ENCODE assay signal across 23 cellular contexts in genomic region chr22:20843501-20843900, GRCh38. TPM values are rescaled to one million over a fixed set of nuclear protein-coding genes. Genes with fewer than 3 reads are reported as not detected.
DNase-seq lines count a peak whose midpoint lies in the region; TF ChIP-seq lines count a peak whose summit lies in the region.
"Had no signal": no experiment of that assay in that cellular context is flagged by ENCODE, and none has a peak within 500 bp of the region (broad histone marks: within the 10 kb centered on the region; RNA-seq: fewer than 3 reads in every experiment).

No MANE protein-coding gene starts in this region.

- H3K27me3 ChIP-seq in mammary epithelial cell (ENCODE audit: insufficient read depth, low read length) (no peaks in the 10 kb centered on the region), breast epithelium (no peaks in the 10 kb centered on the region), GM23248 (replicated peaks; ENCODE audit: insufficient read depth) (no peaks in the 10 kb centered on the region), Peyer's patch (no peaks in the 10 kb centered on the region)
- H3K27me3 ChIP-seq: sigmoid colon, transverse colon had no signal

- no peaks in the 10 kb centered on the region for H3F3A ChIP-seq in GM23248 (ENCODE audit: insufficient read depth)

- H3K4me3 ChIP-seq in mammary epithelial cell (replicated peaks in 1 of 3; ENCODE audit: insufficient read depth in 1 of 3, low read depth in 2 of 3, low read length in 3 of 3): no peak overlapping the region
- H3K4me3 ChIP-seq in breast epithelium: no peak overlapping the region
- no peak overlapping the region for H3K4me3 ChIP-seq in GM23248
- H3K4me3 ChIP-seq in Peyer's patch: no peak overlapping the region
- H3K4me3 ChIP-seq: left ventricle myocardium inferior, psoas muscle, sigmoid colon, transverse colon had no signal

- in situ Hi-C loops in mammary epithelial cell (cut with MboI; ENCODE audit: low sequenced_read_pairs in 2 of 2) (no loop called here), GM23248 (cut with MboI) (no loop called here)

- TF ChIP-seq CTCF in mammary epithelial cell (conservative IDR thresholded peaks at IDR 0.05 in 1 of 2, IDR thresholded peaks at IDR 0.05 in 1 of 2; ENCODE audit: extremely low read depth in 1 of 2, insufficient read depth in 1 of 2, low read depth in 1 of 2, low read length in 2 of 2) (no peak), breast epithelium (IDR thresholded peaks at IDR 0.05) (no peak), Peyer's patch (IDR thresholded peaks at IDR 0.05) (no peak)

- H4K20me1 ChIP-seq in mammary epithelial cell (ENCODE audit: insufficient read depth, low read length) (no peaks in the 10 kb centered on the region), GM23248 (ENCODE audit: insufficient read depth) (0 out of 2 replicates have a peak, but pooled peaks cover 4% of the 10 kb centered on the region)

- dilution Hi-C loops in mammary epithelial cell (cut with HindIII; ENCODE audit: low sequenced_read_pairs): no loop called here

- H3K79me2 ChIP-seq in mammary epithelial cell (ENCODE audit: insufficient read depth, low read length) (peaks cover 71% of the 10 kb centered on the region), GM23248 (ENCODE audit: insufficient read depth) (peaks cover 99% of the 10 kb centered on the region)

- no peak for TF ChIP-seq POLR2A in breast epithelium (IDR thresholded peaks at IDR 0.05)
- no peak for TF ChIP-seq POLR2A in Peyer's patch (IDR thresholded peaks at IDR 0.05)

- peak; percentile 8 for DNase-seq in mammary epithelial cell
- no peak for DNase-seq in breast epithelium (ENCODE audit: low spot score in 2 of 2)
- DNase-seq in NCI-H510A treated with DMSO at 0.1 percent for 48 hours (lab: John Stamatoyannopoulos, UW): peak; percentile 47
- peak; percentile 64 for DNase-seq in islet precursor cell
- no peak for DNase-seq in GM23248
- DNase-seq in effector CD4-positive, alpha-beta T cell: no peak
- no peak for DNase-seq in NCI-H1417 treated with DMSO at 0.1 percent for 48 hours (lab: John Stamatoyannopoulos, UW)
- no peak for DNase-seq in Peyer's patch
- DNase-seq: activated CD4-positive, alpha-beta memory T cell treated with anti-CD3 and anti-CD28 coated beads, Interleukin-2, amount 10 ng/mL, durations not matched to agents 7 days and 5 days; amygdala; CD4-positive, alpha-beta T cell; effector CD8-positive, alpha-beta T cell; EL; left ventricle myocardium inferior; mesendoderm; NCI-H1436; NCI-H2081 treated with DMSO at 0.1 percent for 48 hours; NCI-H774; psoas muscle; SIG-M5; sigmoid colon; stimulated activated CD4-positive, alpha-beta T cell treated with anti-CD3 and anti-CD28 coated beads, Interleukin-4, amount 100 ng/mL, for 4 hours; transverse colon had no signal

- H3K9ac ChIP-seq in mammary epithelial cell (ENCODE audit: insufficient read depth, low read length) (no peak overlapping the region), GM23248 (no peak overlapping the region)

- H3K36me3 ChIP-seq in mammary epithelial cell (ENCODE audit: insufficient read depth, low read length) (no peaks in the 10 kb centered on the region), breast epithelium (no peaks in the 10 kb centered on the region), GM23248 (ENCODE audit: low read depth) (no peaks in the 10 kb centered on the region), Peyer's patch (no peaks in the 10 kb centered on the region)
- H3K36me3 ChIP-seq: left ventricle myocardium inferior, sigmoid colon, transverse colon had no signal

- intact Hi-C loops in mammary epithelial cell (cut with micrococcal nuclease) (no loop called here), breast epithelium (cut with DNase I; ENCODE audit: low total_unique reads) (no loop called here)

- no peaks in the 10 kb centered on the region for H3K9me3 ChIP-seq in mammary epithelial cell (replicated peaks; ENCODE audit: insufficient read depth, low read length)
- H3K9me3 ChIP-seq in breast epithelium: no peaks in the 10 kb centered on the region
- H3K9me3 ChIP-seq in GM23248 (ENCODE audit: low read depth): no peaks in the 10 kb centered on the region
- no peaks in the 10 kb centered on the region for H3K9me3 ChIP-seq in Peyer's patch
- H3K9me3 ChIP-seq: left ventricle myocardium inferior, psoas muscle, sigmoid colon, transverse colon had no signal

- H3K9me2 ChIP-seq in GM23248 (ENCODE audit: insufficient read depth): no peaks in the 10 kb centered on the region

- 42% methylated on average over 1 of the region's 2 CpGs for WGBS in mammary epithelial cell (ENCODE audit: low coverage, missing lambda C conversion rate)
- 25 to 39% methylated on average over 1 to 2 of the region's 2 CpGs for WGBS in GM23248 (ENCODE audit: low coverage in 1 of 2, low lambda C conversion rate in 2 of 2, missing lambda C conversion rate in 2 of 2), 2 experiments

- H3K4me2 ChIP-seq in mammary epithelial cell (ENCODE audit: insufficient read depth, low read depth, low read length) (no peak overlapping the region), GM23248 (ENCODE audit: unreplicated experiment) (no peak overlapping the region)

- H3K4me1 ChIP-seq in mammary epithelial cell (ENCODE audit: insufficient read depth, low read length): no peaks in the 10 kb centered on the region
- no peaks in the 10 kb centered on the region for H3K4me1 ChIP-seq in breast epithelium
- no peaks in the 10 kb centered on the region for H3K4me1 ChIP-seq in GM23248 (ENCODE audit: insufficient read depth)
- H3K4me1 ChIP-seq in Peyer's patch: peaks cover 0 to 5% (median 0%) of the 10 kb centered on the region in 4 donors

- BruUV-seq in mammary epithelial cell (replicated peaks; lab: Mats Ljungman, UMichigan): no TSS peak

- CTCF ChIA-PET in mammary epithelial cell (lab: Charles Lee; ENCODE audit: low non-redundant PET): no interaction called here

- H3K27ac ChIP-seq in mammary epithelial cell (ENCODE audit: insufficient read depth, low read depth, low read length) (no peak overlapping the region), breast epithelium (no peak overlapping the region), GM23248 (no peak overlapping the region), Peyer's patch (no peak overlapping the region)
- H3K27ac ChIP-seq: left ventricle myocardium inferior, psoas muscle, sigmoid colon, transverse colon had no signal

- H2AFZ ChIP-seq in mammary epithelial cell (ENCODE audit: low read depth, low read length) (no peak overlapping the region), GM23248 (no peak overlapping the region)

RNA-seq across cellular contexts. Expression of gene PI4KA, which starts 15.1 kb away (rescaled TPM):
- total RNA-seq in mammary epithelial cell: 10 to 100 TPM; 34.3 to 50.3 TPM
- 17.1 TPM for polyA plus RNA-seq in mammary epithelial cell
- 141 TPM for polyA minus RNA-seq in mammary epithelial cell
- total RNA-seq in breast epithelium: 100 to 1,000 TPM in 1 of 3 donors, 10 to 100 TPM in 2; 62.7 to 103 (median 73.5) TPM
- 31.1 and 36.5 TPM in 2 replicates for total RNA-seq in GM23248 (2014; rRNA removed; shearing (Covaris generic))
- polyA plus RNA-seq in GM23248 (2016; fragmentation: Nextera tagmentation; extraction: Ambion mirVana): 29.7 and 34.5 TPM in 2 replicates
- 100 to 1,000 TPM in 3 of 4 donors, 10 to 100 TPM in 1; 99.7 to 184 (median 161) TPM for total RNA-seq in Peyer's patch

RNA-seq across cellular contexts. Expression of gene SNAP29, which starts 15.3 kb away (rescaled TPM):
- total RNA-seq in mammary epithelial cell (10 to 100 TPM; 11.8 to 25.4 TPM), breast epithelium (10 to 100 TPM; 17.7 to 28.2 (median 22.5) TPM), Peyer's patch (10 to 100 TPM; 13.2 to 21.5 (median 18.3) TPM)
- polyA plus RNA-seq in mammary epithelial cell (24.4 TPM), GM23248 (2016; fragmentation: Nextera tagmentation; extraction: Ambion mirVana) (35.8 and 40.9 TPM in 2 replicates)
- 51.8 TPM for polyA minus RNA-seq in mammary epithelial cell
- total RNA-seq in GM23248 (2014; rRNA removed; shearing (Covaris generic)): 10.4 and 13.8 TPM in 2 replicates

Comparison
In these comparisons a context has a peak if more than half of its experiments do, and no peak if none do; other contexts are left out.
1. DNase-seq: peak in mammary epithelial cell (single experiment), NCI-H510A treated with DMSO at 0.1 percent for 48 hours (single experiment) and islet precursor cell (single experiment); none in breast epithelium (0 of 2), GM23248 (single experiment), effector CD4-positive, alpha-beta T cell (single experiment), NCI-H1417 treated with DMSO at 0.1 percent for 48 hours (single experiment) and Peyer's patch (0 of 3).